In genomic region chr12:67754933-67755697, GRCh38 we compare ENCODE assay signal across 28 cellular contexts.
DNase-seq lines count a peak whose midpoint lies in the region; ATAC-seq, FAIRE-seq and TF ChIP-seq lines count a peak whose summit lies in the region.
"Had no signal": no experiment of that assay in that cellular context is flagged by ENCODE, and none has a peak within 500 bp of the region (broad histone marks: within the 10 kb centered on the region; RNA-seq: fewer than 3 reads in every experiment).

No MANE protein-coding gene starts in this region.

- H3K4me1 ChIP-seq in liver (ENCODE audit: control insufficient read depth in 4 of 4, insufficient read depth in 4 of 4, low read length in 3 of 4) (peaks cover 0 to 7% (median 4%) of the 10 kb centered on the region in 4 donors), HepG2 (ENCODE audit: insufficient read depth, low read length) (no peaks in the 10 kb centered on the region), pancreas (peaks cover 3 to 12% (median 8%) of the 10 kb centered on the region in 3 donors), uterus (no peaks in the 10 kb centered on the region)
- H3K4me1 ChIP-seq: BE2C, colonic mucosa, suprapubic skin had no signal

- no peak for ATAC-seq in HepG2
- peak; percentile 90 for ATAC-seq in left ventricle myocardium superior
- ATAC-seq in pancreas, result peak; percentile 89 to 96 (median 91)
- no peak for ATAC-seq in GM21528 (IDR thresholded peaks at IDR 0.05; ENCODE audit: low FRiP score, unreplicated experiment)
- ATAC-seq in HG02884 (IDR thresholded peaks at IDR 0.05; ENCODE audit: unreplicated experiment), result no peak
- ATAC-seq: activated CD4-positive, alpha-beta T cell treated with anti-CD3 and anti-CD28 coated beads for 36 hours; esophagus mucosa had no signal

- intact Hi-C loops in HepG2 (cut with micrococcal nuclease; ENCODE audit: unreplicated experiment) (no loop called here), left ventricle myocardium superior (cut with micrococcal nuclease) (no loop called here), pancreas (cut with DNase I) (no loop called here), uterus (cut with DNase I; ENCODE audit: low total_unique reads) (no loop called here)

- DNase-seq in HepG2 (ENCODE audit: low spot score) (no peak), left ventricle myocardium superior (peak; percentile 48), pancreas (peak in 4 of 6 donors; percentile 28 to 52 (median 43)), uterus (peak; percentile 19 to 24), DMS53 treated with DMSO at 0.1 percent for 48 hours (lab: John Stamatoyannopoulos, UW; ENCODE audit: unreplicated experiment) (no peak)
- DNase-seq: activated CD4-positive, alpha-beta T cell treated with anti-CD3 and anti-CD28 coated beads for 36 hours; activated CD8-positive, alpha-beta memory T cell treated with anti-CD3 and anti-CD28 coated beads for 24 hours; activated naive CD4-positive, alpha-beta T cell; activated T-cell treated with anti-CD3 and anti-CD28 coated beads, Interleukin-2, amount 50 U/mL, for 1 hour; amygdala; BE2C; colonic mucosa; COR-L47; DMS79 treated with DMSO at 0.1 percent for 48 hours; foreskin melanocyte; NCI-H524; stimulated activated CD4-positive, alpha-beta T cell treated with anti-CD3 and anti-CD28 coated beads, Interleukin-2, amount 100 ng/mL, for 24 hours; T-helper 2 cell had no signal

- POLR2A ChIA-PET in HepG2 (lab: Yijun Ruan, JAX), result no interaction called here

- CTCF ChIA-PET in HepG2 (lab: Yijun Ruan, JAX; ENCODE audit: low intra/inter-chr PET ratio, low total read pairs), result no interaction called here

- H3K9me3 ChIP-seq in liver (ENCODE audit: control insufficient read depth in 4 of 4, low read length in 3 of 4) (no peaks in the 10 kb centered on the region), HepG2 (ENCODE audit: low read length) (no peaks in the 10 kb centered on the region), pancreas (no peaks in the 10 kb centered on the region), uterus (no peaks in the 10 kb centered on the region)
- H3K9me3 ChIP-seq: BE2C, colonic mucosa, suprapubic skin had no signal

- no peak overlapping the region for H3K9ac ChIP-seq in liver (ENCODE audit: low read depth in 1 of 2, low read length in 2 of 2)
- H3K9ac ChIP-seq in HepG2 (ENCODE audit: insufficient read depth, low read depth, low read length), result no peak overlapping the region
- H3K9ac ChIP-seq: KMS-11, neural progenitor cell had no signal

- H4K20me1 ChIP-seq in HepG2 (ENCODE audit: insufficient read depth, low read length), result no peaks in the 10 kb centered on the region

- no peak overlapping the region for H3K4me2 ChIP-seq in HepG2 (ENCODE audit: low read depth, low read length)
- H3K4me2 ChIP-seq: KMS-11, neural progenitor cell had no signal

- in situ Hi-C loops in HepG2 (cut with HindIII; ENCODE audit: extremely low pct_ligation_motif_present, low pct_unique_long_range_greater_than_20kb), result no loop called here

- TF ChIP-seq CTCF in liver (IDR thresholded peaks at IDR 0.05; ENCODE audit: low read depth, low read length, missing input control) (no peak), HepG2 (CRISPR knock-in tag; IDR thresholded peaks at IDR 0.05) (no peak), pancreas (IDR thresholded peaks at IDR 0.05) (no peak), uterus (IDR thresholded peaks at IDR 0.05) (no peak)

- TF ChIP-seq RAD21 in liver (IDR thresholded peaks at IDR 0.05) (peak; percentile 39 to 48), HepG2 (CRISPR knock-in tag; IDR thresholded peaks at IDR 0.05) (no peak)

- no peaks in the 10 kb centered on the region for H3K36me3 ChIP-seq in liver (ENCODE audit: control insufficient read depth in 4 of 4, insufficient read depth in 3 of 4, low read depth in 1 of 4, low read length in 3 of 4)
- no peaks in the 10 kb centered on the region for H3K36me3 ChIP-seq in HepG2 (replicated peaks in 1 of 2; ENCODE audit: control insufficient read depth in 1 of 2, insufficient read depth in 2 of 2, low read length in 2 of 2)
- H3K36me3 ChIP-seq in pancreas, result no peaks in the 10 kb centered on the region
- H3K36me3 ChIP-seq in uterus, result no peaks in the 10 kb centered on the region
- H3K36me3 ChIP-seq: BE2C, colonic mucosa, neural progenitor cell, suprapubic skin had no signal

- TF ChIP-seq EP300 in HepG2 (IDR thresholded peaks at IDR 0.05; ENCODE audit: low read depth in 2 of 2, low read length in 2 of 2), result no peak
- no peak for TF ChIP-seq EP300 in HepG2 (CRISPR knock-in tag; IDR thresholded peaks at IDR 0.05; ENCODE audit: borderline replicate concordance)

- no peaks in the 10 kb centered on the region for H3K79me2 ChIP-seq in HepG2 (ENCODE audit: insufficient read depth, low read length)

- H2AFZ ChIP-seq in HepG2 (ENCODE audit: low read length), result no peak overlapping the region
- H2AFZ ChIP-seq: neural progenitor cell had no signal

- WGBS in liver, result 36% methylated on average over 9 of the region's 9 CpGs
- 8% methylated on average over 9 of the region's 9 CpGs for WGBS in HepG2 (ENCODE audit: low lambda C conversion rate)
- WGBS in pancreas, 2 donors, result 38% methylated on average over 9 of the region's 9 CpGs

- H3K4me3 ChIP-seq in liver (ENCODE audit: low read depth in 1 of 3, low read length in 3 of 3) (no peak overlapping the region), HepG2 (replicated peaks in 1 of 3; ENCODE audit: insufficient read depth in 1 of 3, low read depth in 2 of 3, low read length in 3 of 3) (no peak overlapping the region), pancreas (no peak overlapping the region), uterus (no peak overlapping the region)
- H3K4me3 ChIP-seq: colonic mucosa, neural progenitor cell, SK-N-MC, skin epidermis, suprapubic skin had no signal

- no peak for TF ChIP-seq POLR2A in HepG2 (IDR thresholded peaks at IDR 0.05; ENCODE audit: insufficient read depth in 1 of 2, low read depth in 2 of 2, low read length in 2 of 2)
- TF ChIP-seq POLR2A in uterus (IDR thresholded peaks at IDR 0.05), result no peak

- BruUV-seq in HepG2 (replicated peaks; lab: Mats Ljungman, UMichigan), result no TSS peak

- H3K27me3 ChIP-seq in liver (ENCODE audit: control insufficient read depth in 4 of 4, insufficient read depth in 4 of 4, low read length in 3 of 4) (no peaks in the 10 kb centered on the region), HepG2 (ENCODE audit: control insufficient read depth in 1 of 2, insufficient read depth in 2 of 2, low read length in 2 of 2) (peaks cover 0 to 7% of the 10 kb centered on the region in 2 experiments; a peak in 2 of 5 replicates), pancreas (no peaks in the 10 kb centered on the region), uterus (no peaks in the 10 kb centered on the region)
- H3K27me3 ChIP-seq: BE2C, colonic mucosa, neural progenitor cell, suprapubic skin had no signal

- no peak for FAIRE-seq in HepG2 (lab: Jason Lieb, UNC)
- no peak for FAIRE-seq in pancreas (lab: Jason Lieb, UNC)
- FAIRE-seq: bronchial epithelial cell had no signal

- H3K27ac ChIP-seq in liver (ENCODE audit: low read depth in 1 of 2, low read length in 2 of 2) (no peak overlapping the region), HepG2 (ENCODE audit: extremely low read length, insufficient read depth, low read length) (no peak overlapping the region), pancreas (no peak overlapping the region), uterus (peak overlapping the region in 1 of 2 donors; percentile 45)
- H3K27ac ChIP-seq: colonic mucosa, KMS-11, neural progenitor cell, SK-N-MC, suprapubic skin had no signal

TF ChIP-seq in HepG2, 621 proteins besides CTCF, POLR2A, EP300 and RAD21 (continues in another document):
- TF ChIP-seq ZNF678 (CRISPR knock-in tag; IDR thresholded peaks at IDR 0.05) (no peak), ZNF724P (CRISPR knock-in tag; IDR thresholded peaks at IDR 0.05; ENCODE audit: borderline replicate concordance) (no peak), HMG20B (CRISPR knock-in tag; conservative IDR thresholded peaks at IDR 0.05) (no peak), AHR (CRISPR knock-in tag; IDR thresholded peaks at IDR 0.05) (no peak), SPEN (CRISPR knock-in tag; IDR thresholded peaks at IDR 0.05; ENCODE audit: low read depth) (no peak), MATR3 (CRISPR knock-in tag; IDR thresholded peaks at IDR 0.05) (no peak), ZSCAN5A (CRISPR knock-in tag; IDR thresholded peaks at IDR 0.05; ENCODE audit: borderline replicate concordance) (no peak)

Comparison
In these comparisons a context has a peak if more than half of its experiments do, and no peak if none do; other contexts are left out.
1. ATAC-seq: peak in left ventricle myocardium superior (single experiment) and pancreas (4 of 4); none in HepG2 (single experiment), GM21528 (single experiment) and HG02884 (single experiment).
2. DNase-seq: peak in left ventricle myocardium superior (single experiment), pancreas (4 of 6) and uterus (2 of 2); none in HepG2 (single experiment) and DMS53 treated with DMSO at 0.1 percent for 48 hours (single experiment).